1 cellular context compared by ENCODE assay signal in genomic region chr1:245201827-245202226, GRCh38.
TF ChIP-seq lines count a peak whose summit lies in the region.

No MANE protein-coding gene starts in this region.

TF ChIP-seq in GM23338, 12 proteins besides CTCF, POLR2A, EP300 and RAD21 (continued from another document):
- no peak for TF ChIP-seq ZNF462 (CRISPR knock-in tag; IDR thresholded peaks at IDR 0.05)
